13 cellular contexts compared by ENCODE assay signal in the genomic region with DNA sequence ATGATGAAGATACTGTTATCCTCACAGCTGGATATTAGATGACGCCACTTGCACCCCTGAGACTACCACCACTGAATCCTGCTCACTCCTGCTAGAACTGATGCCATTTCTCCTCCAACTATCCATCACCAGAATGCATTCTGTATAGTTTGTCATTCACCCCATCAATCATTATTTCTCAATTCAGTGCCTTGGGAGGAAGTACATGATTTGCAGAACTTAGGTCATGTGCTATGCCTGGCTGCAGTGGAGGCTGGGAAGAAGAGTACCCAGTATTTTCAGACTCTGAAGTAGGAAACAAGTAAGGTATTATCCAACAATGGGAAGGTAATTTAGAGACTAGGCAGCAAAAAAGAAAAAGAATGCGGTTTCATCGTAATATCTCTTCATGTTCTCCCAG.
"Had no signal": no experiment of that assay in that cellular context is flagged by ENCODE, and none has a peak within 500 bp of the region (broad histone marks: within the 10 kb centered on the region; RNA-seq: fewer than 3 reads in every experiment).

No MANE protein-coding gene starts in this region.

- H3K27me3 ChIP-seq: colonic mucosa, esophagus muscularis mucosa had no signal

- H3K4me3 Mint-ChIP-seq: activated CD4-positive, alpha-beta T cell treated with anti-CD3 and anti-CD28 coated beads, Interleukin-2, amount 10 ng/mL, durations not matched to agents 24 days and 14 days; activated CD8-positive, alpha-beta T cell treated with anti-CD3 and anti-CD28 coated beads, Interleukin-2, amount 10 ng/mL, durations not matched to agents 7 days and 5 days; neural crest cell had no signal

- H3K27me3 Mint-ChIP-seq: activated CD4-positive, alpha-beta T cell treated with anti-CD3 and anti-CD28 coated beads, Interleukin-2, amount 10 ng/mL, durations not matched to agents 24 days and 14 days had no signal

- H3K9me3 Mint-ChIP-seq: activated CD4-positive, alpha-beta T cell treated with anti-CD3 and anti-CD28 coated beads, Interleukin-2, amount 10 ng/mL, durations not matched to agents 24 days and 14 days; activated naive CD4-positive, alpha-beta T cell treated with anti-CD3 and anti-CD28 coated beads, Interleukin-2, amount 50 U/mL, for 72 hours; neural crest cell had no signal

- DNase-seq: activated CD4-positive, alpha-beta T cell treated with anti-CD3 and anti-CD28 coated beads, Interleukin-2, amount 10 ng/mL, durations not matched to agents 24 days and 14 days; activated CD4-positive, CD25-positive, alpha-beta regulatory T cell; activated CD8-positive, alpha-beta memory T cell treated with anti-CD3 and anti-CD28 coated beads, Interleukin-2, amount 50 U/mL, for 4 hours; activated CD8-positive, alpha-beta T cell treated with anti-CD3 and anti-CD28 coated beads, Interleukin-2, amount 10 ng/mL, durations not matched to agents 7 days and 5 days; activated effector memory CD4-positive, alpha-beta T cell treated with anti-CD3 and anti-CD28 coated beads, Interleukin-2, amount 50 U/mL, for 16 hours; activated T-cell treated with anti-CD3 and anti-CD28 coated beads, Interleukin-2, amount 50 U/mL, for 48 hours; colonic mucosa; hypothalamus; stimulated activated CD4-positive, alpha-beta T cell treated with anti-CD3 and anti-CD28 coated beads, Interleukin-1b, Interleukin-23, amount 100 ng/mL, for 48 hours; T-helper 2 cell had no signal

- H3K4me3 ChIP-seq: colonic mucosa, esophagus muscularis mucosa had no signal

- H3K9me3 ChIP-seq: colonic mucosa, esophagus muscularis mucosa had no signal

- H3K36me3 Mint-ChIP-seq: activated naive CD4-positive, alpha-beta T cell treated with anti-CD3 and anti-CD28 coated beads, Interleukin-2, amount 50 U/mL, for 72 hours had no signal

- H3K36me3 ChIP-seq: colonic mucosa, esophagus muscularis mucosa had no signal

- H3K4me1 ChIP-seq: colonic mucosa had no signal

- ATAC-seq: activated CD8-positive, alpha-beta T cell treated with anti-CD3 and anti-CD28 coated beads, Interleukin-2, amount 10 ng/mL, durations not matched to agents 7 days and 5 days; activated naive CD4-positive, alpha-beta T cell treated with anti-CD3 and anti-CD28 coated beads, Interleukin-2, amount 50 U/mL, for 72 hours had no signal

- H3K27ac Mint-ChIP-seq: activated CD4-positive, alpha-beta T cell treated with anti-CD3 and anti-CD28 coated beads, Interleukin-2, amount 10 ng/mL, durations not matched to agents 24 days and 14 days; activated CD8-positive, alpha-beta T cell treated with anti-CD3 and anti-CD28 coated beads, Interleukin-2, amount 10 ng/mL, durations not matched to agents 7 days and 5 days; activated naive CD4-positive, alpha-beta T cell treated with anti-CD3 and anti-CD28 coated beads, Interleukin-2, amount 50 U/mL, for 72 hours had no signal

- H3K27ac ChIP-seq: colonic mucosa, esophagus muscularis mucosa had no signal

- H3K4me1 Mint-ChIP-seq: activated CD4-positive, alpha-beta T cell treated with anti-CD3 and anti-CD28 coated beads, Interleukin-2, amount 10 ng/mL, durations not matched to agents 24 days and 14 days; neural crest cell had no signal
